Comparison of ENCODE assay signal across 21 cellular contexts in the genomic region with DNA sequence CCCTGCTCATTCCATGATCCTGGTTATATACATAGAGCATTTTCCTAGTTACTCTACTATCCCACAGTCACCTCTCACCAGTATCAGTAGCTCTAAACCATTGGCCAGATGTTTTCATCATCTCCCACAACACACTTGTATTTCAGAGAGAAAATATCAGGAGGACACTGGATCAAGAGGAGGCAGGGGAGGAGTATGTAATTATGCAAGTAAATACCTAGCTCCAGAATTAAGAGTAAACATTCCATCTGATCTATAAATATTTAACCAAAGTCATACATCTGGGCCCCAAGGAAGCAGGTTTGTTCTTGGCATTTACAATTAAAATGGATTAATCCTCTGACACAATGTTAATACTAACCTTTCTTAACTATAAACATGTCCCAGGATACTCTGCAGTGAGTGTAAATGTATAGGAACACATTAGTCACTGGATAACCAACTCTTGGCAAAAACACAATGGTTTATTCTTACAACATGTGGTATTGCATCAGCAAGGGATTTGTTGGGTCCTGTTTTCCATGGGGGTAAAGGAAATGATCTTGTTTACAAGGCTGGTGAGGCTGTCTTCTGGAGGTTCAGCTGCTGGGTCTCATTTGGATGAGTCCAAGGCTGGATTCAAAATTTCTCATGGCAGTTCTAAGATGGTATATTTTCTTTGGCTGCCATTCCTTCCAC.
DNase-seq lines count a peak whose midpoint lies in the region; ATAC-seq and TF ChIP-seq lines count a peak whose summit lies in the region.
"Had no signal": no experiment of that assay in that cellular context is flagged by ENCODE, and none has a peak within 500 bp of the region (broad histone marks: within the 10 kb centered on the region; RNA-seq: fewer than 3 reads in every experiment).

No MANE protein-coding gene starts in this region.

- H4K20me1 ChIP-seq in GM23248 (ENCODE audit: insufficient read depth) = no peaks in the 10 kb centered on the region

- no peak overlapping the region for H3K27ac Mint-ChIP-seq in natural killer cell
- H3K27ac Mint-ChIP-seq: activated naive CD4-positive, alpha-beta T cell treated with anti-CD3 and anti-CD28 coated beads, Interleukin-2, amount 50 U/mL, for 24 hours; effector memory CD8-positive, alpha-beta T cell; H9; mesothelial cell of epicardium had no signal

- in situ Hi-C loops in GM23248 (cut with MboI) = no loop called here

- H3K4me1 Mint-ChIP-seq in natural killer cell = no peaks in the 10 kb centered on the region
- H3K4me1 Mint-ChIP-seq: activated naive CD4-positive, alpha-beta T cell treated with anti-CD3 and anti-CD28 coated beads, Interleukin-2, amount 50 U/mL, for 24 hours had no signal

- H3K4me3 ChIP-seq in GM23248 = no peak overlapping the region
- H3K4me3 ChIP-seq: heart right ventricle, right lobe of liver, SJSA1, thoracic aorta had no signal

- H3K9me3 Mint-ChIP-seq in natural killer cell = peaks cover 1 to 2% of the 10 kb centered on the region in 2 donors
- H3K9me3 Mint-ChIP-seq: activated naive CD4-positive, alpha-beta T cell treated with anti-CD3 and anti-CD28 coated beads, Interleukin-2, amount 50 U/mL, for 24 hours; effector memory CD8-positive, alpha-beta T cell had no signal

- H3K27me3 Mint-ChIP-seq in natural killer cell (ENCODE audit: low read depth in 2 of 2) = peaks cover 3 to 10% of the 10 kb centered on the region in 2 donors
- H3K27me3 Mint-ChIP-seq: activated naive CD4-positive, alpha-beta T cell treated with anti-CD3 and anti-CD28 coated beads, Interleukin-2, amount 50 U/mL, for 24 hours had no signal

- no peaks in the 10 kb centered on the region for H3F3A ChIP-seq in GM23248 (ENCODE audit: insufficient read depth)

- H3K9me2 ChIP-seq in GM23248 (ENCODE audit: insufficient read depth) = no peaks in the 10 kb centered on the region

- H3K4me1 ChIP-seq in GM23248 (ENCODE audit: insufficient read depth) = no peaks in the 10 kb centered on the region
- H3K4me1 ChIP-seq: heart right ventricle, right lobe of liver, SJSA1 had no signal

- no peak overlapping the region for H3K9ac ChIP-seq in GM23248

- H3K9me3 ChIP-seq in GM23248 (ENCODE audit: low read depth) = no peaks in the 10 kb centered on the region
- H3K9me3 ChIP-seq: heart right ventricle, right lobe of liver, SJSA1, thoracic aorta had no signal

- H2AFZ ChIP-seq in GM23248 = 0 out of 2 replicates have a peak overlapping the region, but pooled peaks have one; percentile 24

- no peaks in the 10 kb centered on the region for H3K36me3 ChIP-seq in GM23248 (ENCODE audit: low read depth)
- H3K36me3 ChIP-seq: heart right ventricle, right lobe of liver, SJSA1, thoracic aorta had no signal

- TF ChIP-seq CTCF in natural killer cell (IDR thresholded peaks at IDR 0.05) = no peak

- H3K4me2 ChIP-seq in GM23248 (ENCODE audit: unreplicated experiment) = no peak overlapping the region

- no peak overlapping the region for H3K27ac ChIP-seq in GM23248
- H3K27ac ChIP-seq: C4-2B, heart right ventricle, right lobe of liver, SJSA1, thoracic aorta had no signal

- H3K36me3 Mint-ChIP-seq in natural killer cell = no peaks in the 10 kb centered on the region
- H3K36me3 Mint-ChIP-seq: activated naive CD4-positive, alpha-beta T cell treated with anti-CD3 and anti-CD28 coated beads, Interleukin-2, amount 50 U/mL, for 24 hours had no signal

- intact Hi-C loops in natural killer cell (cut with micrococcal nuclease) = no loop called here

- no peak for ATAC-seq in HG03460 (IDR thresholded peaks at IDR 0.05; ENCODE audit: unreplicated experiment)
- no peak for ATAC-seq in natural killer cell
- ATAC-seq: effector memory CD8-positive, alpha-beta T cell; heart right ventricle had no signal

- DNase-seq in GM23248 = peak; percentile 40
- peak; percentile 24 for DNase-seq in RPMI7951 (ENCODE audit: low read depth)
- peak; percentile 89 for DNase-seq in fibroblast of gingiva (ENCODE audit: low read depth)
- DNase-seq in renal cortical epithelial cell (ENCODE audit: low read depth) = peak; percentile 87
- no peak for DNase-seq in activated effector memory CD4-positive, alpha-beta T cell treated with Interleukin-2 at 50 U/mL for 16 hours
- no peak for DNase-seq in natural killer cell
- no peak for DNase-seq in NK-92 treated with Interleukin-12 subunit alpha and Interleukin-12 subunit beta, amount 100 ng/mL, for 24 hours (lab: John Stamatoyannopoulos, UW)
- DNase-seq: activated CD4-positive, alpha-beta T cell treated with anti-CD3 and anti-CD28 coated beads for 4 hours; activated CD8-positive, alpha-beta memory T cell treated with anti-CD3 and anti-CD28 coated beads, Interleukin-2, amount 50 U/mL, for 48 hours; caudate nucleus; effector memory CD8-positive, alpha-beta T cell; H9; heart right ventricle; right lobe of liver; T-helper 9 cell had no signal

- H3K4me3 Mint-ChIP-seq in natural killer cell = no peak overlapping the region
- H3K4me3 Mint-ChIP-seq: activated naive CD4-positive, alpha-beta T cell treated with anti-CD3 and anti-CD28 coated beads, Interleukin-2, amount 50 U/mL, for 24 hours; effector memory CD8-positive, alpha-beta T cell; H9; mesothelial cell of epicardium had no signal

- no peaks in the 10 kb centered on the region for H3K27me3 ChIP-seq in GM23248 (replicated peaks; ENCODE audit: insufficient read depth)
- H3K27me3 ChIP-seq: right lobe of liver, SJSA1 had no signal

- H3K79me2 ChIP-seq in GM23248 (ENCODE audit: insufficient read depth) = no peaks in the 10 kb centered on the region

Comparison
In these comparisons a context has a peak if more than half of its experiments do, and no peak if none do; other contexts are left out.
1. DNase-seq: peak in GM23248 (single experiment), RPMI7951 (single experiment), fibroblast of gingiva (single experiment) and renal cortical epithelial cell (single experiment); none in activated effector memory CD4-positive, alpha-beta T cell treated with Interleukin-2 at 50 U/mL for 16 hours (single experiment), natural killer cell (single experiment) and NK-92 treated with Interleukin-12 subunit alpha and Interleukin-12 subunit beta, amount 100 ng/mL, for 24 hours (single experiment).